ENCODE assay signal across 13 cellular contexts in the genomic region with DNA sequence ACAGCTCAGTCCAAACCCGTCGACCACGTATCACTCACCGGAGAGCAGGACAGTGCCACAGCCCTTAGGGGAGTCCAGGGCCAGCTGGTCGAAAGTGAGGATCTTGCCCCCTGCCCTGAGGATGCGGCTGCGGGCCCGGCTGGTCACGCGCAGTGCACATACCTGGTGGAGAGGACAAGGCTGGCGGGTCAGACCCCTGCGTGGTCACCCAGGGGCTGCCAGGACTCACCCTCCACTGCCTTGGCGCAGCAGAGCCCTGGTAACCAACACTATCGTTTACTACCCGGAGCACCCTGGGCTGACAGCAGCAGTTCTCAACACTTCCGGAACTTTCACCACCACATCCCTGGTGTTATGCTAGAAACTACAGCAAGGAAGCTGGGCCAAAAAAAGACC. TPM values are rescaled to one million over a fixed set of nuclear protein-coding genes. Genes with fewer than 3 reads are reported as not detected.
DNase-seq lines count a peak whose midpoint lies in the region; FAIRE-seq and TF ChIP-seq lines count a peak whose summit lies in the region.
"Had no signal": no experiment of that assay in that cellular context is flagged by ENCODE, and none has a peak within 500 bp of the region (broad histone marks: within the 10 kb centered on the region; RNA-seq: fewer than 3 reads in every experiment).

No MANE protein-coding gene starts in this region.

- peaks cover 39% of the 10 kb centered on the region for H3K79me2 ChIP-seq in keratinocyte (ENCODE audit: control insufficient read depth, insufficient read depth, low read length)

- no peak for DNase-seq in activated naive CD4-positive, alpha-beta T cell treated with anti-CD3 and anti-CD28 coated beads, Interleukin-2, amount 10 ng/mL, durations not matched to agents 7 days and 5 days
- no peak for DNase-seq in activated naive CD4-positive, alpha-beta T cell (lab: John Stamatoyannopoulos, UW)
- DNase-seq in activated CD4-positive, alpha-beta memory T cell treated with anti-CD3 and anti-CD28 coated beads, Interleukin-2, amount 10 ng/mL, durations not matched to agents 7 days and 5 days: no peak
- DNase-seq in keratinocyte (ENCODE audit: low read depth, low spot score) (no peak), transverse colon (no peak), cerebellar nuclear complex (lab: John Stamatoyannopoulos, UW) (no peak), substantia nigra (lab: John Stamatoyannopoulos, UW) (no peak)
- no peak for DNase-seq in activated CD8-positive, alpha-beta memory T cell treated with anti-CD3 and anti-CD28 coated beads for 24 hours
- DNase-seq: activated CD4-positive, CD25-positive, alpha-beta regulatory T cell treated with anti-CD3 and anti-CD28 coated beads, Interleukin-2, amount 50 U/mL, for 72 hours; foreskin melanocyte; NCI-H1105 treated with DMSO at 0.1 percent for 48 hours had no signal

- H3K27me3 Mint-ChIP-seq in activated naive CD4-positive, alpha-beta T cell treated with anti-CD3 and anti-CD28 coated beads, Interleukin-2, amount 10 ng/mL, durations not matched to agents 7 days and 5 days: peaks cover 4% of the 10 kb centered on the region
- no peaks in the 10 kb centered on the region for H3K27me3 Mint-ChIP-seq in activated CD4-positive, alpha-beta memory T cell treated with anti-CD3 and anti-CD28 coated beads, Interleukin-2, amount 10 ng/mL, durations not matched to agents 7 days and 5 days

- H3K4me1 ChIP-seq in keratinocyte (ENCODE audit: control insufficient read depth, extremely low read depth, insufficient read depth, low read length): peaks cover 40% of the 10 kb centered on the region
- peaks cover 24 to 50% (median 48%) of the 10 kb centered on the region in 4 donors for H3K4me1 ChIP-seq in transverse colon

- H3K27me3 ChIP-seq in keratinocyte (ENCODE audit: control insufficient read depth, extremely low read depth, insufficient read depth, low read length): no peaks in the 10 kb centered on the region
- H3K27me3 ChIP-seq in transverse colon: no peaks in the 10 kb centered on the region

- no peak for TF ChIP-seq CTCF in keratinocyte (optimal IDR thresholded peaks at IDR 0.05 in 1 of 3, IDR thresholded peaks at IDR 0.05 in 1 of 3, conservative IDR thresholded peaks at IDR 0.05 in 1 of 3; ENCODE audit: extremely low read depth in 1 of 3, insufficient read depth in 2 of 3, low read length in 3 of 3)
- no peak for TF ChIP-seq CTCF in transverse colon (IDR thresholded peaks at IDR 0.05)

- H3K9me1 ChIP-seq in keratinocyte (ENCODE audit: control insufficient read depth, extremely low read depth, insufficient read depth, low read length): peaks cover 5% of the 10 kb centered on the region

- in situ Hi-C loops in transverse colon (cut with MboI; ENCODE audit: low pct_ligation_motif_present in 1 of 4, low pct_unique_long_range_greater_than_20kb in 1 of 4, low sequenced_read_pairs in 3 of 4): no loop called here

- peak overlapping the region; percentile 98 for H3K9ac ChIP-seq in keratinocyte (ENCODE audit: control insufficient read depth, extremely low read depth, insufficient read depth, low read length)

- H3K4me3 ChIP-seq in keratinocyte (ENCODE audit: control insufficient read depth in 2 of 3, extremely low read depth in 1 of 3, insufficient read depth in 2 of 3, low read depth in 1 of 3, low read length in 3 of 3) (peak overlapping the region in 1 of 3 experiments; percentile 19), transverse colon (no peak overlapping the region)
- H3K4me3 ChIP-seq: lung had no signal

- H3K4me3 Mint-ChIP-seq in activated naive CD4-positive, alpha-beta T cell treated with anti-CD3 and anti-CD28 coated beads, Interleukin-2, amount 10 ng/mL, durations not matched to agents 7 days and 5 days: peak overlapping the region; percentile 95
- H3K4me3 Mint-ChIP-seq in activated CD4-positive, alpha-beta memory T cell treated with anti-CD3 and anti-CD28 coated beads, Interleukin-2, amount 10 ng/mL, durations not matched to agents 7 days and 5 days: peak overlapping the region; percentile 96

- CTCF ChIA-PET in activated naive CD4-positive, alpha-beta T cell treated with anti-CD3 and anti-CD28 coated beads, Interleukin-2, amount 10 ng/mL, durations not matched to agents 7 days and 5 days (lab: Charles Lee): interaction anchor here (1.1 kb wide), 1 partner anchor 11 kb away, joined by 3 read pairs; no protein-coding TSS in a partner anchor
- CTCF ChIA-PET in activated CD4-positive, alpha-beta memory T cell treated with anti-CD3 and anti-CD28 coated beads, Interleukin-2, amount 10 ng/mL, durations not matched to agents 7 days and 5 days (lab: Charles Lee): interaction anchor here (0.7 to 2.1 kb wide), 4 partner anchors 7 to 110 kb away, joined by 3 to 10 read pairs (median 4); no protein-coding TSS in a partner anchor

- TF ChIP-seq POLR2A in transverse colon (IDR thresholded peaks at IDR 0.05): no peak

- dilution Hi-C loops in keratinocyte (cut with MboI; ENCODE audit: extremely low pct_ligation_motif_present, low sequenced_read_pairs): no loop called here

- intact Hi-C loops in transverse colon (cut with DNase I; ENCODE audit: low total_unique reads): no loop called here

- POLR2A ChIA-PET in activated CD4-positive, alpha-beta memory T cell treated with anti-CD3 and anti-CD28 coated beads, Interleukin-2, amount 10 ng/mL, durations not matched to agents 7 days and 5 days (lab: Charles Lee): interaction anchor here (0.6 to 4.7 kb wide), 11 partner anchors 8 to 360 kb away, joined by 3 to 51 read pairs (median 3); a partner anchor contains a TSS

- no peaks in the 10 kb centered on the region for H3K9me3 ChIP-seq in keratinocyte (ENCODE audit: control insufficient read depth, low read depth, low read length)
- no peaks in the 10 kb centered on the region for H3K9me3 ChIP-seq in transverse colon

- peak overlapping the region; percentile 95 for H3K4me2 ChIP-seq in keratinocyte (ENCODE audit: control insufficient read depth, extremely low read depth, insufficient read depth, low read depth, low read length)

- H3K9me3 Mint-ChIP-seq in activated naive CD4-positive, alpha-beta T cell treated with anti-CD3 and anti-CD28 coated beads, Interleukin-2, amount 10 ng/mL, durations not matched to agents 7 days and 5 days: no peaks in the 10 kb centered on the region
- no peaks in the 10 kb centered on the region for H3K9me3 Mint-ChIP-seq in activated CD4-positive, alpha-beta memory T cell treated with anti-CD3 and anti-CD28 coated beads, Interleukin-2, amount 10 ng/mL, durations not matched to agents 7 days and 5 days

- peaks cover 46% of the 10 kb centered on the region for H3K36me3 Mint-ChIP-seq in activated naive CD4-positive, alpha-beta T cell treated with anti-CD3 and anti-CD28 coated beads, Interleukin-2, amount 10 ng/mL, durations not matched to agents 7 days and 5 days
- H3K36me3 Mint-ChIP-seq in activated CD4-positive, alpha-beta memory T cell treated with anti-CD3 and anti-CD28 coated beads, Interleukin-2, amount 10 ng/mL, durations not matched to agents 7 days and 5 days (ENCODE audit: low read depth): peaks cover 54% of the 10 kb centered on the region

- peak overlapping the region; percentile 84 for H3K27ac Mint-ChIP-seq in activated naive CD4-positive, alpha-beta T cell treated with anti-CD3 and anti-CD28 coated beads, Interleukin-2, amount 10 ng/mL, durations not matched to agents 7 days and 5 days
- H3K27ac Mint-ChIP-seq in activated CD4-positive, alpha-beta memory T cell treated with anti-CD3 and anti-CD28 coated beads, Interleukin-2, amount 10 ng/mL, durations not matched to agents 7 days and 5 days: peak overlapping the region; percentile 97

- 57% methylated on average over 10 of the region's 16 CpGs; no CpG with 5 or more reads in 1 of the 2 donors for WGBS in transverse colon (ENCODE audit: low coverage in 1 of 2), 2 donors

- no peak for TF ChIP-seq EP300 in transverse colon (IDR thresholded peaks at IDR 0.05; ENCODE audit: low read depth)

- H3K36me3 ChIP-seq in keratinocyte (ENCODE audit: control insufficient read depth in 2 of 2, extremely low read depth in 1 of 2, insufficient read depth in 2 of 2, low read length in 2 of 2) (peaks cover 20 to 36% of the 10 kb centered on the region in 2 experiments), transverse colon (peaks cover 0 to 19% (median 6%) of the 10 kb centered on the region in 4 donors)

- peaks cover 40% of the 10 kb centered on the region for H3K4me1 Mint-ChIP-seq in activated naive CD4-positive, alpha-beta T cell treated with anti-CD3 and anti-CD28 coated beads, Interleukin-2, amount 10 ng/mL, durations not matched to agents 7 days and 5 days
- H3K4me1 Mint-ChIP-seq in activated CD4-positive, alpha-beta memory T cell treated with anti-CD3 and anti-CD28 coated beads, Interleukin-2, amount 10 ng/mL, durations not matched to agents 7 days and 5 days: peaks cover 40% of the 10 kb centered on the region

- H2AFZ ChIP-seq in keratinocyte (ENCODE audit: control insufficient read depth, low read length): no peak overlapping the region

- no peak overlapping the region for H3K27ac ChIP-seq in keratinocyte (ENCODE audit: control insufficient read depth, insufficient read depth, low read length)
- peak overlapping the region; percentile 90 to 97 (median 94) for H3K27ac ChIP-seq in transverse colon
- no peak overlapping the region for H3K27ac ChIP-seq in substantia nigra (ENCODE audit: low read depth, low read length, poor library complexity, severe bottlenecking)

- peaks cover 32% of the 10 kb centered on the region for H4K20me1 ChIP-seq in keratinocyte (ENCODE audit: control insufficient read depth, extremely low read depth, insufficient read depth, low read length)

- FAIRE-seq in keratinocyte (lab: Jason Lieb, UNC): no peak
- FAIRE-seq: bronchial epithelial cell had no signal

RNA-seq across cellular contexts. Expression of a gene that starts 1.2 kb away (rescaled TPM):
- total RNA-seq in activated CD4-positive, alpha-beta memory T cell treated with anti-CD3 and anti-CD28 coated beads, Interleukin-2, amount 10 ng/mL, durations not matched to agents 7 days and 5 days: 1 to 10 TPM; 1.3 to 2.6 TPM
- polyA plus RNA-seq in keratinocyte: 0.06 to 0.31 TPM (median 0.17 TPM) in 3 replicates
- 0.56 TPM for polyA plus RNA-seq in keratinocyte (2011; ENCODE audit: low read depth)
- polyA plus RNA-seq in keratinocyte (2011; cell fraction: cytosol; rRNA removed): 0.10 TPM in 1 of 2 replicates, not detected in the other
- polyA plus RNA-seq in keratinocyte (2011; cell fraction: nucleus; rRNA removed): 0.31 and 0.47 TPM in 2 replicates
- 0.32 and 0.85 TPM in 2 replicates for polyA plus RNA-seq in keratinocyte (2012; ENCODE audit: low replicate concordance)
- 2.7 TPM in 1 of 3 replicates, not detected in the others for polyA minus RNA-seq in keratinocyte
- polyA minus RNA-seq in keratinocyte (2011; cell fraction: cytosol; rRNA and poly(A)+ RNA removed): not detected
- polyA minus RNA-seq in keratinocyte (2011; cell fraction: nucleus; rRNA and poly(A)+ RNA removed): 0.84 and 0.93 TPM in 2 replicates
- total RNA-seq in transverse colon: 100 to 1,000 TPM in 3 of 4 donors, 10 to 100 TPM in 1; 97.0 to 746 (median 203) TPM

RNA-seq across cellular contexts. Expression of a gene that starts 2.9 kb away (rescaled TPM):
- 1,000 to 10,000 TPM; 1,511 to 1,528 TPM for total RNA-seq in activated CD4-positive, alpha-beta memory T cell treated with anti-CD3 and anti-CD28 coated beads, Interleukin-2, amount 10 ng/mL, durations not matched to agents 7 days and 5 days
- polyA plus RNA-seq in keratinocyte: 1,010 to 1,534 TPM (median 1,015 TPM) in 3 replicates
- 166 TPM for polyA plus RNA-seq in keratinocyte (2011; ENCODE audit: low read depth)
- polyA plus RNA-seq in keratinocyte (2011; cell fraction: cytosol; rRNA removed): 744 and 1,244 TPM in 2 replicates
- 365 and 473 TPM in 2 replicates for polyA plus RNA-seq in keratinocyte (2011; cell fraction: nucleus; rRNA removed)
- 1,466 and 2,372 TPM in 2 replicates for polyA plus RNA-seq in keratinocyte (2012; ENCODE audit: low replicate concordance)
- polyA minus RNA-seq in keratinocyte: 491 to 622 TPM (median 599 TPM) in 3 replicates
- 1,163 TPM for polyA minus RNA-seq in keratinocyte (2011; cell fraction: cytosol; rRNA and poly(A)+ RNA removed)
- polyA minus RNA-seq in keratinocyte (2011; cell fraction: nucleus; rRNA and poly(A)+ RNA removed): 177 and 212 TPM in 2 replicates
- 1,000 to 10,000 TPM; 1,394 to 2,260 (median 1,686) TPM for total RNA-seq in transverse colon

RNA-seq across cellular contexts. Expression of a gene that starts 3.3 kb away (rescaled TPM):
- total RNA-seq in activated CD4-positive, alpha-beta memory T cell treated with anti-CD3 and anti-CD28 coated beads, Interleukin-2, amount 10 ng/mL, durations not matched to agents 7 days and 5 days: 10 to 100 TPM; 27.7 to 29.5 TPM
- polyA plus RNA-seq in keratinocyte: 2.8 to 3.8 TPM (median 3.4 TPM) in 3 replicates
- 1.1 TPM for polyA plus RNA-seq in keratinocyte (2011; ENCODE audit: low read depth)
- polyA plus RNA-seq in keratinocyte (2011; cell fraction: cytosol; rRNA removed): 1.6 and 4.5 TPM in 2 replicates
- 8.2 and 10.9 TPM in 2 replicates for polyA plus RNA-seq in keratinocyte (2011; cell fraction: nucleus; rRNA removed)
- 2.2 and 6.7 TPM in 2 replicates for polyA plus RNA-seq in keratinocyte (2012; ENCODE audit: low replicate concordance)
- 4.0 to 7.1 TPM (median 4.4 TPM) in 3 replicates for polyA minus RNA-seq in keratinocyte
- 5.8 TPM for polyA minus RNA-seq in keratinocyte (2011; cell fraction: cytosol; rRNA and poly(A)+ RNA removed)
- polyA minus RNA-seq in keratinocyte (2011; cell fraction: nucleus; rRNA and poly(A)+ RNA removed): 5.1 and 5.2 TPM in 2 replicates
- 100 to 1,000 TPM in 1 of 4 donors, 10 to 100 TPM in 3; 41.8 to 185 (median 68.7) TPM for total RNA-seq in transverse colon

RNA-seq across cellular contexts. Expression of a gene that starts 9.5 kb away (rescaled TPM):
- not detected for total RNA-seq in activated CD4-positive, alpha-beta memory T cell treated with anti-CD3 and anti-CD28 coated beads, Interleukin-2, amount 10 ng/mL, durations not matched to agents 7 days and 5 days
- 0.08 TPM in 1 of 3 replicates, not detected in the others for polyA plus RNA-seq in keratinocyte
- polyA plus RNA-seq in keratinocyte (2011; ENCODE audit: low read depth): 0.65 TPM
- not detected in 2 replicates for polyA plus RNA-seq in keratinocyte (2011; cell fraction: cytosol; rRNA removed)
- polyA plus RNA-seq in keratinocyte (2011; cell fraction: nucleus; rRNA removed): not detected in 2 replicates
- polyA plus RNA-seq in keratinocyte (2012; ENCODE audit: low replicate concordance): 2.1 TPM in 1 of 2 replicates, not detected in the other
- polyA minus RNA-seq in keratinocyte: not detected in 3 replicates
- polyA minus RNA-seq in keratinocyte (2011; cell fraction: cytosol; rRNA and poly(A)+ RNA removed): not detected
- polyA minus RNA-seq in keratinocyte (2011; cell fraction: nucleus; rRNA and poly(A)+ RNA removed): not detected in 2 replicates
- not detected for total RNA-seq in transverse colon
- total RNA-seq: lung had no signal

RNA-seq across cellular contexts. Expression of a gene that starts 21.1 kb away (rescaled TPM):
- total RNA-seq in activated CD4-positive, alpha-beta memory T cell treated with anti-CD3 and anti-CD28 coated beads, Interleukin-2, amount 10 ng/mL, durations not matched to agents 7 days and 5 days: 10 to 100 TPM; 18.7 to 19.1 TPM
- 0.79 to 2.0 TPM (median 1.0 TPM) in 3 replicates for polyA plus RNA-seq in keratinocyte
- polyA plus RNA-seq in keratinocyte (2011; ENCODE audit: low read depth): 19.6 TPM
- 0.47 and 1.4 TPM in 2 replicates for polyA plus RNA-seq in keratinocyte (2011; cell fraction: cytosol; rRNA removed)
- 1.0 and 1.6 TPM in 2 replicates for polyA plus RNA-seq in keratinocyte (2011; cell fraction: nucleus; rRNA removed)
- 1.7 and 10.8 TPM in 2 replicates for polyA plus RNA-seq in keratinocyte (2012; ENCODE audit: low replicate concordance)
- 0.53 to 2.1 TPM (median 1.0 TPM) in 3 replicates for polyA minus RNA-seq in keratinocyte
- 2.9 TPM for polyA minus RNA-seq in keratinocyte (2011; cell fraction: cytosol; rRNA and poly(A)+ RNA removed)
- polyA minus RNA-seq in keratinocyte (2011; cell fraction: nucleus; rRNA and poly(A)+ RNA removed): 0.42 and 1.3 TPM in 2 replicates
- 10 to 100 TPM in 3 of 4 donors, 1 to 10 TPM in 1; 8.7 to 13.8 (median 11.6) TPM for total RNA-seq in transverse colon

Comparison
In these comparisons a context has a peak if more than half of its experiments do, and no peak if none do; other contexts are left out.
1. H3K27ac ChIP-seq: peak in transverse colon (4 of 4); none in keratinocyte (single experiment) and substantia nigra (single experiment).
2. RNA of a gene that starts 1.2 kb away (total RNA-seq): 97.0 to 746 TPM in transverse colon; 1.3 to 2.6 TPM in activated CD4-positive, alpha-beta memory T cell treated with anti-CD3 and anti-CD28 coated beads, Interleukin-2, amount 10 ng/mL, durations not matched to agents 7 days and 5 days; every median in the first group is over 10 times any median in the second.